Comparison of ENCODE assay signal across 23 cellular contexts in the genomic region with DNA sequence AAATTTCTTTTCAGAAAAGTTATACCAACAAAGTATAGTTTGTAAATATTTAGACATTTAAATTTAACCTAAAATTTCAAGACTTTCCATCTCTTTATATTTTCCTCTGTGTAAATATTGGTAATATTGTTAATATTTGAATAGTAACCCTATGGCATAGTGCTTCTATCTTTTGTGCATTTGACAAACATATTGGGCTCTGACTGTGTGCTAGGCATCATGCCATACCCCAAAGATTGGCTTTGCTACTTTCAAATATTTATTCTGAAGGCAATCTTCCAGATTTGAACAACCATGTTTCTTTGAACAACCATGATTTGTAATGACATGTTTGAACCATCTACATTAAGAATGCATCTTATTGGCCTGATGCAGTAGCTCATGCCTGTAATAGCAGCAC. TPM values are rescaled to one million over a fixed set of nuclear protein-coding genes. Genes with fewer than 3 reads are reported as not detected.
DNase-seq lines count a peak whose midpoint lies in the region; ATAC-seq and FAIRE-seq lines count a peak whose summit lies in the region.
"Had no signal": no experiment of that assay in that cellular context is flagged by ENCODE, and none has a peak within 500 bp of the region (broad histone marks: within the 10 kb centered on the region; RNA-seq: fewer than 3 reads in every experiment).

No MANE protein-coding gene starts in this region.

- no peaks in the 10 kb centered on the region for H3K27me3 ChIP-seq in right cardiac atrium (ENCODE audit: control insufficient read depth, insufficient read depth)
- H3K27me3 ChIP-seq: BE2C had no signal

- no peaks in the 10 kb centered on the region for H3K36me3 Mint-ChIP-seq in activated T-cell treated with anti-CD3 and anti-CD28 coated beads, Interleukin-2, amount 50 U/mL, for 72 hours (ENCODE audit: insufficient read depth in 2 of 2)
- H3K36me3 Mint-ChIP-seq: CD4-positive, CD25-positive, alpha-beta regulatory T cell; CD8-positive, alpha-beta memory T cell; IgD-negative memory B cell had no signal

- ATAC-seq in activated T-cell treated with anti-CD3 and anti-CD28 coated beads, Interleukin-2, amount 50 U/mL, for 72 hours (replicated peaks in 1 of 2): no peak
- no peak for ATAC-seq in right cardiac atrium
- ATAC-seq: HepG2 had no signal

- H3K27ac Mint-ChIP-seq in activated T-cell treated with anti-CD3 and anti-CD28 coated beads, Interleukin-2, amount 50 U/mL, for 72 hours: peak overlapping the region; percentile 20
- H3K27ac Mint-ChIP-seq: CD4-positive, CD25-positive, alpha-beta regulatory T cell; CD8-positive, alpha-beta memory T cell; IgD-negative memory B cell had no signal

- H3K27ac ChIP-seq in right cardiac atrium (ENCODE audit: low read length): no peak overlapping the region
- H3K27ac ChIP-seq: GM23248 had no signal

- H3K4me3 Mint-ChIP-seq in activated T-cell treated with anti-CD3 and anti-CD28 coated beads, Interleukin-2, amount 50 U/mL, for 72 hours: no peak overlapping the region
- H3K4me3 Mint-ChIP-seq: CD4-positive, CD25-positive, alpha-beta regulatory T cell; CD8-positive, alpha-beta memory T cell; IgD-negative memory B cell had no signal

- H3K9me3 Mint-ChIP-seq in activated T-cell treated with anti-CD3 and anti-CD28 coated beads, Interleukin-2, amount 50 U/mL, for 72 hours: no peaks in the 10 kb centered on the region
- H3K9me3 Mint-ChIP-seq: CD4-positive, CD25-positive, alpha-beta regulatory T cell; CD8-positive, alpha-beta memory T cell; IgD-negative memory B cell had no signal

- H3K4me3 ChIP-seq in right cardiac atrium (ENCODE audit: low read length): no peak overlapping the region
- H3K4me3 ChIP-seq: GM23248, HAP-1 had no signal

- no peaks in the 10 kb centered on the region for H3K4me1 ChIP-seq in right cardiac atrium (ENCODE audit: control insufficient read depth, insufficient read depth, low read length)
- H3K4me1 ChIP-seq: BE2C, HAP-1 had no signal

- H3K4me1 Mint-ChIP-seq in activated T-cell treated with anti-CD3 and anti-CD28 coated beads, Interleukin-2, amount 50 U/mL, for 72 hours (ENCODE audit: low read depth): no peaks in the 10 kb centered on the region
- H3K4me1 Mint-ChIP-seq: CD8-positive, alpha-beta memory T cell had no signal

- no peaks in the 10 kb centered on the region for H3K27me3 Mint-ChIP-seq in activated T-cell treated with anti-CD3 and anti-CD28 coated beads, Interleukin-2, amount 50 U/mL, for 72 hours (ENCODE audit: low read depth)
- H3K27me3 Mint-ChIP-seq: CD4-positive, CD25-positive, alpha-beta regulatory T cell; CD8-positive, alpha-beta memory T cell had no signal

- FAIRE-seq in endometrium (lab: Jason Lieb, UNC): peak; percentile 12
- FAIRE-seq: GM12891, GM19239, HepG2 had no signal

- H3K9me3 ChIP-seq in right cardiac atrium (ENCODE audit: control insufficient read depth, low read length): no peaks in the 10 kb centered on the region
- H3K9me3 ChIP-seq: BE2C, HAP-1 had no signal

- intact Hi-C loops in right cardiac atrium (cut with DNase I): no loop called here

- DNase-seq in activated T-cell treated with anti-CD3 and anti-CD28 coated beads, Interleukin-2, amount 50 U/mL, for 72 hours: no peak
- no peak for DNase-seq in activated T-cell treated with anti-CD3 and anti-CD28 coated beads for 4 hours
- peak; percentile 18 for DNase-seq in NCI-H2081 treated with DMSO at 0.1 percent for 48 hours (lab: John Stamatoyannopoulos, UW)
- no peak for DNase-seq in right cardiac atrium
- no peak for DNase-seq in stimulated activated CD4-positive, alpha-beta T cell treated with anti-CD3 and anti-CD28 coated beads, Interleukin-2, amount 100 ng/mL, for 48 hours
- DNase-seq in NCI-H226: no peak
- DNase-seq: ACHN; BE2C; C1 segment of cervical spinal cord; CD4-positive, CD25-positive, alpha-beta regulatory T cell; CD8-positive, alpha-beta memory T cell; COR-L47; DMS153; DND-41; EL; GM23248 had no signal

RNA-seq across cellular contexts. Expression of a gene that starts 15.5 kb away (rescaled TPM):
- total RNA-seq in activated T-cell treated with anti-CD3 and anti-CD28 coated beads, Interleukin-2, amount 50 U/mL, for 72 hours: 100 to 1,000 TPM in 1 of 2 donors, 10 to 100 TPM in 1; 25.2 to 107 TPM
- total RNA-seq in right cardiac atrium: 1 to 10 TPM in 3 of 4 donors, under 1 TPM in 1; 0.91 to 1.5 (median 1.4) TPM
- polyA plus RNA-seq in right cardiac atrium: 0.41 TPM
- total RNA-seq: G401, HepG2 had no signal

Comparison
In these comparisons a context has a peak if more than half of its experiments do, and no peak if none do; other contexts are left out.
1. RNA of a gene that starts 15.5 kb away (total RNA-seq): 25.2 to 107 TPM in activated T-cell treated with anti-CD3 and anti-CD28 coated beads, Interleukin-2, amount 50 U/mL, for 72 hours; 0.91 to 1.5 TPM in right cardiac atrium; every median in the first group is over 10 times any median in the second.